In the genomic region with DNA sequence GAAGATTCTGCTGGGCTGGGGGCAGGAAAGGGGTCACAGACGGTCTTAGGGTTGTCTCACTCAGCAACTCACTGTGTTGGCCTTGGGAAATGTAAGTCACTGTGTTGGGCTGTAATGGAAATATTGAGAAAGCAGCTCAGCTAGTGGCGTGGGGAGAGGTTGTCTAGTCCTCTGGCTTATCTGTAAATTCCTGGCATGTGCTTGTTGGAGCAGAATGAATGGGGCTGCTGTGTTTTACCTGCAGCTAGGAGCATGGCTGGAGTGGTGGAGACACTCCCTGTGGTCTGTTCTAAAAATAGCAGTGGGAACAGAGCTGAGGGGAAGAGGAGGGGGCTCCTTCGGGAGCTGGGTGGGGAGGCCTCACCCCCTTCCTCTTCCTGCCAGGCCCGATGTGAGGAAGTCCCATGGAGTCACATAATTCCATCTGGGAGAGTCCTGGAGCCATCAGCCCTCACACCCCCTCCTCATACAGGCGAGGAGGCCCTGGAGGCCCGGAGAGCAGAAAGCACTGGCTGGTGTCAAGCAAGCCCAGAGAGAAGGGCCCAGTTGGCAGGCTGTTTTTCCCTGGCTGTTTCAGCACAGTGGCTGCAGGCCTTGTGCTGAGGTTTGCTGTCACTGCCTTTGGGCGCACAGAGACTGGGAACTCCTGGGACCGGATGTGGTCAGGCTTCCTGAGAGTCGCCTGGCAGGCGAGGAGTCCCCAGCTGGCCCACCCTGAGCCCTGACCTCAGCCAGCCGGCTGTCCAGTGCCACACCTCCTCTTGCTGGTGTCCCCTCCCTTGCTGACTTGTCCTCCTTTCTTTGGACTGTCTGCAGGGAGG, we compare ENCODE assay signal across 1 cellular context.
TF ChIP-seq lines count a peak whose summit lies in the region.

No MANE protein-coding gene starts in this region.

TF ChIP-seq in HepG2, 621 proteins besides CTCF, POLR2A, EP300 and RAD21 (continued from another document):
- TF ChIP-seq SPEN (CRISPR knock-in tag; IDR thresholded peaks at IDR 0.05; ENCODE audit: low read depth) (no peak), FOXJ3 (CRISPR knock-in tag; IDR thresholded peaks at IDR 0.05; ENCODE audit: borderline replicate concordance) (no peak), SOX5 (CRISPR knock-in tag; IDR thresholded peaks at IDR 0.05; ENCODE audit: borderline replicate concordance) (peak; percentile 48; the same call in 1 of the 2 replicates), RORA (CRISPR knock-in tag; IDR thresholded peaks at IDR 0.05) (no peak), ZSCAN9 (CRISPR knock-in tag; IDR thresholded peaks at IDR 0.05; ENCODE audit: borderline replicate concordance) (no peak), ZNF138 (CRISPR knock-in tag; IDR thresholded peaks at IDR 0.05; ENCODE audit: low read depth) (no peak), HHEX (CRISPR knock-in tag; IDR thresholded peaks at IDR 0.05) (no peak), SP5 (CRISPR knock-in tag; IDR thresholded peaks at IDR 0.05; ENCODE audit: borderline replicate concordance, low read depth) (0 out of 2 replicates have a peak, but pooled peaks have one; percentile 33), NFIC (IDR thresholded peaks at IDR 0.05; ENCODE audit: low read length) (no peak), RBAK (CRISPR knock-in tag; IDR thresholded peaks at IDR 0.05) (no peak), ZNF253 (CRISPR knock-in tag; IDR thresholded peaks at IDR 0.05; ENCODE audit: borderline replicate concordance) (no peak), ZNF784 (CRISPR knock-in tag; IDR thresholded peaks at IDR 0.05; ENCODE audit: borderline replicate concordance) (no peak), SMAD1 (CRISPR knock-in tag; IDR thresholded peaks at IDR 0.05; ENCODE audit: borderline replicate concordance, low read depth) (no peak)
- TF ChIP-seq, protein P1, sequence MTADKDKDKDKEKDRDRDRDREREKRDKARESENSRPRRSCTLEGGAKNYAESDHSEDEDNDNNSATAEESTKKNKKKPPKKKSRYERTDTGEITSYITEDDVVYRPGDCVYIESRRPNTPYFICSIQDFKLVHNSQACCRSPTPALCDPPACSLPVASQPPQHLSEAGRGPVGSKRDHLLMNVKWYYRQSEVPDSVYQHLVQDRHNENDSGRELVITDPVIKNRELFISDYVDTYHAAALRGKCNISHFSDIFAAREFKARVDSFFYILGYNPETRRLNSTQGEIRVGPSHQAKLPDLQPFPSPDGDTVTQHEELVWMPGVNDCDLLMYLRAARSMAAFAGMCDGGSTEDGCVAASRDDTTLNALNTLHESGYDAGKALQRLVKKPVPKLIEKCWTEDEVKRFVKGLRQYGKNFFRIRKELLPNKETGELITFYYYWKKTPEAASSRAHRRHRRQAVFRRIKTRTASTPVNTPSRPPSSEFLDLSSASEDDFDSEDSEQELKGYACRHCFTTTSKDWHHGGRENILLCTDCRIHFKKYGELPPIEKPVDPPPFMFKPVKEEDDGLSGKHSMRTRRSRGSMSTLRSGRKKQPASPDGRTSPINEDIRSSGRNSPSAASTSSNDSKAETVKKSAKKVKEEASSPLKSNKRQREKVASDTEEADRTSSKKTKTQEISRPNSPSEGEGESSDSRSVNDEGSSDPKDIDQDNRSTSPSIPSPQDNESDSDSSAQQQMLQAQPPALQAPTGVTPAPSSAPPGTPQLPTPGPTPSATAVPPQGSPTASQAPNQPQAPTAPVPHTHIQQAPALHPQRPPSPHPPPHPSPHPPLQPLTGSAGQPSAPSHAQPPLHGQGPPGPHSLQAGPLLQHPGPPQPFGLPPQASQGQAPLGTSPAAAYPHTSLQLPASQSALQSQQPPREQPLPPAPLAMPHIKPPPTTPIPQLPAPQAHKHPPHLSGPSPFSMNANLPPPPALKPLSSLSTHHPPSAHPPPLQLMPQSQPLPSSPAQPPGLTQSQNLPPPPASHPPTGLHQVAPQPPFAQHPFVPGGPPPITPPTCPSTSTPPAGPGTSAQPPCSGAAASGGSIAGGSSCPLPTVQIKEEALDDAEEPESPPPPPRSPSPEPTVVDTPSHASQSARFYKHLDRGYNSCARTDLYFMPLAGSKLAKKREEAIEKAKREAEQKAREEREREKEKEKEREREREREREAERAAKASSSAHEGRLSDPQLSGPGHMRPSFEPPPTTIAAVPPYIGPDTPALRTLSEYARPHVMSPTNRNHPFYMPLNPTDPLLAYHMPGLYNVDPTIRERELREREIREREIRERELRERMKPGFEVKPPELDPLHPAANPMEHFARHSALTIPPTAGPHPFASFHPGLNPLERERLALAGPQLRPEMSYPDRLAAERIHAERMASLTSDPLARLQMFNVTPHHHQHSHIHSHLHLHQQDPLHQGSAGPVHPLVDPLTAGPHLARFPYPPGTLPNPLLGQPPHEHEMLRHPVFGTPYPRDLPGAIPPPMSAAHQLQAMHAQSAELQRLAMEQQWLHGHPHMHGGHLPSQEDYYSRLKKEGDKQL (CRISPR knock-in tag; IDR thresholded peaks at IDR 0.05; ENCODE audit: low read depth): no peak
